8 cellular contexts compared by ENCODE assay signal in genomic region chr3:195522254-195523023, GRCh38. TPM values are rescaled to one million over a fixed set of nuclear protein-coding genes. Genes with fewer than 3 reads are reported as not detected.
A peak's percentile ranks its signal among the peaks of the same experiment; 100 is the strongest.
DNase-seq lines count a peak whose midpoint lies in the region; ATAC-seq and TF ChIP-seq lines count a peak whose summit lies in the region.

No MANE protein-coding gene starts in this region.

- H3K4me1 Mint-ChIP-seq in activated naive CD8-positive, alpha-beta T cell treated with anti-CD3 and anti-CD28 coated beads, Interleukin-2, amount 50 U/mL, for 24 hours: peaks cover 38% of the 10 kb centered on the region
- H3K4me1 Mint-ChIP-seq in type B pancreatic cell (ENCODE audit: unreplicated experiment): no peaks in the 10 kb centered on the region

- intact Hi-C loops in A673 (cut with micrococcal nuclease; ENCODE audit: unreplicated experiment): loop anchor here (1.0 to 5.0 kb wide), 3 partner anchors 251 to 850 kb away; partner anchors contain the start of genes LSG1 and XXYLT1

- no peaks in the 10 kb centered on the region for H3K36me3 ChIP-seq in A673 (ENCODE audit: insufficient read depth, low read length, poor library complexity, severe bottlenecking)

- H3K4me3 ChIP-seq in A673 (ENCODE audit: low read depth, low read length, poor library complexity, severe bottlenecking): no peak overlapping the region

- no peaks in the 10 kb centered on the region for H3K4me1 ChIP-seq in A673 (ENCODE audit: insufficient read depth, low read length, poor library complexity, severe bottlenecking)

- CTCF ChIA-PET in A673 (lab: Charles Lee): interaction anchor here (2.8 kb wide), 1 partner anchor 251 kb away, joined by 11 read pairs; the partner anchor contains the start of gene XXYLT1

- peak overlapping the region; percentile 45 for H3K27ac Mint-ChIP-seq in activated naive CD8-positive, alpha-beta T cell treated with anti-CD3 and anti-CD28 coated beads, Interleukin-2, amount 50 U/mL, for 24 hours
- H3K27ac Mint-ChIP-seq in type B pancreatic cell: no peak overlapping the region

- no peak overlapping the region for H3K4me3 Mint-ChIP-seq in activated naive CD8-positive, alpha-beta T cell treated with anti-CD3 and anti-CD28 coated beads, Interleukin-2, amount 50 U/mL, for 24 hours
- no peak overlapping the region for H3K4me3 Mint-ChIP-seq in type B pancreatic cell

- H3K9me3 Mint-ChIP-seq in activated naive CD8-positive, alpha-beta T cell treated with anti-CD3 and anti-CD28 coated beads, Interleukin-2, amount 50 U/mL, for 24 hours: no peaks in the 10 kb centered on the region
- no peaks in the 10 kb centered on the region for H3K9me3 Mint-ChIP-seq in type B pancreatic cell

- POLR2A ChIA-PET in A673 (lab: Charles Lee; ENCODE audit: low non-redundant PET): no interaction called here

- ATAC-seq in activated naive CD8-positive, alpha-beta T cell treated with anti-CD3 and anti-CD28 coated beads, Interleukin-2, amount 50 U/mL, for 24 hours: no peak
- no peak for ATAC-seq in GM19351 (IDR thresholded peaks at IDR 0.05; ENCODE audit: unreplicated experiment)
- no peak for ATAC-seq in GM19467 (IDR thresholded peaks at IDR 0.05; ENCODE audit: unreplicated experiment)

- H3K27me3 ChIP-seq in A673 (replicated peaks; ENCODE audit: insufficient read depth, low read depth, low read length, poor library complexity): no peaks in the 10 kb centered on the region

- H3K27ac ChIP-seq in A673 (ENCODE audit: low read depth, low read length, poor library complexity, severe bottlenecking): no peak overlapping the region

- BruUV-seq in A673 (replicated peaks; lab: Mats Ljungman, UMichigan): no TSS peak

- no peaks in the 10 kb centered on the region for H3K27me3 Mint-ChIP-seq in activated naive CD8-positive, alpha-beta T cell treated with anti-CD3 and anti-CD28 coated beads, Interleukin-2, amount 50 U/mL, for 24 hours
- no peaks in the 10 kb centered on the region for H3K27me3 Mint-ChIP-seq in type B pancreatic cell

- DNase-seq in A673 (ENCODE audit: low spot score) (peak; percentile 64), ELR (ENCODE audit: low read depth) (peak; percentile 60), NCI-H2081 (lab: John Stamatoyannopoulos, UW) (peak; percentile 50 to 57), iris pigment epithelial cell (ENCODE audit: low read depth) (peak; percentile 28), type B pancreatic cell (ENCODE audit: extremely low spot score, unreplicated experiment) (no peak)
- DNase-seq in activated naive CD8-positive, alpha-beta T cell treated with anti-CD3 and anti-CD28 coated beads, Interleukin-2, amount 50 U/mL, for 24 hours: no peak

- peaks cover 34% of the 10 kb centered on the region for H3K36me3 Mint-ChIP-seq in activated naive CD8-positive, alpha-beta T cell treated with anti-CD3 and anti-CD28 coated beads, Interleukin-2, amount 50 U/mL, for 24 hours (ENCODE audit: low read depth)
- H3K36me3 Mint-ChIP-seq in type B pancreatic cell: peaks cover 4% of the 10 kb centered on the region

- TF ChIP-seq CTCF in A673 (conservative IDR thresholded peaks at IDR 0.05; ENCODE audit: low read depth, low read length) (peak; percentile 76), type B pancreatic cell (conservative IDR thresholded peaks at IDR 0.05) (peak; percentile 96)

- H3K9me3 ChIP-seq in A673 (ENCODE audit: low read depth, low read length, poor library complexity, severe bottlenecking): no peaks in the 10 kb centered on the region

RNA-seq across cellular contexts. Expression of gene PPP1R2, which starts 20.7 kb away (rescaled TPM):
- total RNA-seq in A673 (2021) (45.5 and 46.2 TPM in 2 replicates), type B pancreatic cell (ENCODE audit: low replicate concordance) (25.7 and 37.5 TPM in 2 replicates)

Comparison
In these comparisons a context has a peak if more than half of its experiments do, and no peak if none do; other contexts are left out.
1. DNase-seq: peak in A673 (single experiment), ELR (single experiment), NCI-H2081 (2 of 2) and iris pigment epithelial cell (single experiment); none in activated naive CD8-positive, alpha-beta T cell treated with anti-CD3 and anti-CD28 coated beads, Interleukin-2, amount 50 U/mL, for 24 hours (single experiment) and type B pancreatic cell (single experiment).